Comparison of ENCODE assay signal across 8 cellular contexts in the genomic region with DNA sequence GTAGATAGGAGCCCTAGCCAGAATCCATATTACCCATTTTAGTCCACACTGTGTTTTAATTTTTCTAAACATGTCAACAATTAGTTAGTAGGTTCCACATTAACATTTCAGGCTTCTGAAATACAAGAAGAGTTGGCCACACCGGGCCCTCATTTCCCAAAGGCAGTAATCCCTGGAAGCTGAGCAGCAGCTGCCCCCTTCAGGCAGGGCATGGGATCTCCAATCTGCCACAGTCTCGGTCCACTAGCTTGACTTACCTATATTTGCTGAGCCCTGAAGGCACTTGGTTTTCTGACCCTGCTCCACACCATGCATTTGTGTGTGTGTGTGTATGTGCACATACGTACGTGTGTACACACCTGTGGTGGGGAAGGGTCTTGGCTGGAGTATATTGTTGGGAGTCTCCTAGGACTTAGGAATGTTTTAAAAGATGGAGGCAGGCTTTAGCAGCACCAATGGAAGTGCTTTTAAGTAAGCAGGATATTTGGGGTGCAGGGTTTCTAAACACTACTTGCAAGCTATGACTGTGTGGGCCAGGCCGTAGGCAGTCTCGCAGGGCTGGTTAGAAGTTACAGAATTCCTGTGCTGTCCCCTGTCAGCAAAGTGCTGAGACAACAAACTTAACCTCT.
DNase-seq lines count a peak whose midpoint lies in the region; ATAC-seq and TF ChIP-seq lines count a peak whose summit lies in the region.

No MANE protein-coding gene starts in this region.

- peaks cover 22% of the 10 kb centered on the region for H3K4me1 Mint-ChIP-seq in neural crest cell

- H3K27me3 Mint-ChIP-seq in neural crest cell (ENCODE audit: low read depth): peaks cover 33% of the 10 kb centered on the region

- H3K9me3 Mint-ChIP-seq in neural crest cell: no peaks in the 10 kb centered on the region

- TF ChIP-seq CTCF in WERI-Rb-1 (IDR thresholded peaks at IDR 0.05; ENCODE audit: low read depth, low read length): peak; percentile 91
- peak; percentile 74 for TF ChIP-seq CTCF in neural crest cell (conservative IDR thresholded peaks at IDR 0.05)

- no peak overlapping the region for H3K27ac ChIP-seq in WERI-Rb-1

- H3K36me3 Mint-ChIP-seq in neural crest cell (ENCODE audit: low read depth): no peaks in the 10 kb centered on the region

- no peaks in the 10 kb centered on the region for H3K36me3 ChIP-seq in WERI-Rb-1

- DNase-seq in NCI-H1092 treated with DMSO at 0.1 percent for 48 hours (lab: John Stamatoyannopoulos, UW): peak; percentile 17
- DNase-seq in NCI-H1092 (lab: John Stamatoyannopoulos, UW): no peak
- peak; percentile 56 to 60 for DNase-seq in Kasumi-1 (lab: John Stamatoyannopoulos, UW)
- peak; percentile 74 for DNase-seq in WERI-Rb-1
- peak; percentile 38 for DNase-seq in neural crest cell (ENCODE audit: low read depth, low spot score)
- no peak for DNase-seq in activated CD4-positive, CD25-positive, alpha-beta regulatory T cell treated with anti-CD3 and anti-CD28 coated beads, Interleukin-2, amount 50 U/mL, for 72 hours
- no peak for DNase-seq in stimulated activated CD4-positive, alpha-beta T cell treated with anti-CD3 and anti-CD28 coated beads, Interleukin-2, amount 100 ng/mL, for 24 hours

- H3K9me3 ChIP-seq in WERI-Rb-1 (ENCODE audit: severe bottlenecking): no peaks in the 10 kb centered on the region

- H3K27ac Mint-ChIP-seq in neural crest cell (ENCODE audit: unreplicated experiment): no peak overlapping the region

- no peaks in the 10 kb centered on the region for H3K27me3 ChIP-seq in WERI-Rb-1 (ENCODE audit: insufficient read depth, low read depth, severe bottlenecking)

- no peak overlapping the region for H3K4me3 ChIP-seq in WERI-Rb-1 (ENCODE audit: low read depth, low read length)

- ATAC-seq in HG03280 (IDR thresholded peaks at IDR 0.05; ENCODE audit: unreplicated experiment): no peak

- H3K4me3 Mint-ChIP-seq in neural crest cell: peak overlapping the region; percentile 28

Comparison
In these comparisons a context has a peak if more than half of its experiments do, and no peak if none do; other contexts are left out.
1. DNase-seq: peak in NCI-H1092 treated with DMSO at 0.1 percent for 48 hours (single experiment), Kasumi-1 (2 of 2), WERI-Rb-1 (single experiment) and neural crest cell (single experiment); none in NCI-H1092 (single experiment), activated CD4-positive, CD25-positive, alpha-beta regulatory T cell treated with anti-CD3 and anti-CD28 coated beads, Interleukin-2, amount 50 U/mL, for 72 hours (single experiment) and stimulated activated CD4-positive, alpha-beta T cell treated with anti-CD3 and anti-CD28 coated beads, Interleukin-2, amount 100 ng/mL, for 24 hours (0 of 2).